10 cellular contexts compared by ENCODE assay signal in the genomic region with DNA sequence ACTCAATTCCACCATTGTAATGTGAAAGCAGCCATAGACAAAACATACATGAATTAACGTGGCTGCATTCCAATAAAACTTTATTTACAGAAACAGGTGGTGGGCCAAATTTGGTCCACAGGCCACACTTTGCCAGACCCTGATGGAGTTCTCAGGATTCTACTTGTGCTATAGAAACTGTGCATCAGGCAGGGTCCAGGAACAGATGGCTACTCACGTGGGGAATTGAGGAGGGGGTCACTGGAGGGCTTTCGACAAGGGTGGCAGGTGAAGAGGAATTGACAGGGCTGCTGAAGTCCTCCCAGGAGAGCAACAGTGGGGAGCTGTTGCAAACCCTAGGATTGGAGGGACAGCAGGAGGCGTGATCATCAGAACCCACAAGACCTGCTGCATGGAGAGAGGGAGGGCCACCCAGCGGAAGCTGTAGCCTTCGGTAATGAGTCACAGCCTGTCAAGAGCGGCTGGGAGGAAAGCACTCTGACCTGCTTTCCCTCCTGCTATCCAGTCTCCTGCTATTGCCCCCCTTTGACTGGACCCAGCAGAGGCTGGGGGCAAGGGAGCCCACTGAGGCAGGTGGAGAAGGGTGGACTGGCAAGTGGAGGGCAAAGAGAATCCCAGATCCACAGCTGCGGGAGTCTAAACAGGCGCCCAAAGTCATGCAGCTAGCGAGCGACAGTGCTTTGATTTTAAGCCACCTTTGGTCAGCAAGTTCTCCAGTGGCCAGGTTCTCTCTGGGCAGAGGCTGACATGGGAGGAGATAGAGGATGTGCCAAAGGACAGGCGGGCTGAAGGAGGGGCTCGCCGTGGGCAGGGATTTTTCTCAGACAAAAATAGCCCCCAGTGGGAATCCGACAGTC.
DNase-seq lines count a peak whose midpoint lies in the region; ATAC-seq, FAIRE-seq and TF ChIP-seq lines count a peak whose summit lies in the region.
"Had no signal": no experiment of that assay in that cellular context is flagged by ENCODE, and none has a peak within 500 bp of the region (broad histone marks: within the 10 kb centered on the region; RNA-seq: fewer than 3 reads in every experiment).

No MANE protein-coding gene starts in this region.

- H3K4me2 ChIP-seq in A549: peak overlapping the region; percentile 44

- WGBS in A549 (ENCODE audit: missing lambda C conversion rate): 36% methylated on average over 15 of the region's 15 CpGs

- POLR2A ChIA-PET in A549 (lab: Yijun Ruan, JAX): no interaction called here

- TF ChIP-seq EP300 in A549 (IDR thresholded peaks at IDR 0.05): no peak

- CTCF ChIA-PET in A549 (lab: Yijun Ruan, JAX): interaction anchor here (1.2 to 3.8 kb wide), 4 partner anchors 11 to 228 kb away, joined by 3 to 27 read pairs (median 4); a partner anchor contains a TSS

- H3K9me3 ChIP-seq in A549: no peaks in the 10 kb centered on the region

- no peak for TF ChIP-seq POLR2A in A549 (IDR thresholded peaks at IDR 0.05; ENCODE audit: low read length)

- TF ChIP-seq CTCF in A549 (IDR thresholded peaks at IDR 0.05) (no peak), HFF-Myc (IDR thresholded peaks at IDR 0.05; ENCODE audit: low read depth, low read length, missing control alignments) (peak; percentile 8)

- no peak for TF ChIP-seq RAD21 in A549 (conservative IDR thresholded peaks at IDR 0.05 in 1 of 2, IDR thresholded peaks at IDR 0.05 in 1 of 2)

- intact Hi-C loops in left cardiac atrium (cut with DNase I): no loop called here

- peak overlapping the region in 1 of 2 experiments; percentile 50; a peak in 2 of 6 replicates for H3K27ac ChIP-seq in A549

- no peak for FAIRE-seq in A549 (lab: Jason Lieb, UNC)
- FAIRE-seq: TTC549 had no signal

- no peak overlapping the region for H3K4me3 ChIP-seq in A549
- no peak overlapping the region for H3K4me3 ChIP-seq in HFF-Myc (replicated peaks; ENCODE audit: low read depth, low read length)

- peak; percentile 88 to 91 for ATAC-seq in A549
- ATAC-seq in left cardiac atrium: peak; percentile 67 to 77
- ATAC-seq in GM18517 (IDR thresholded peaks at IDR 0.05; ENCODE audit: unreplicated experiment): no peak
- no peak for ATAC-seq in GM21360 (IDR thresholded peaks at IDR 0.05; ENCODE audit: unreplicated experiment)
- ATAC-seq: CD8-positive, alpha-beta T cell had no signal

- peak; percentile 45 to 55 for DNase-seq in A549 (ENCODE audit: low read depth in 1 of 2, low spot score in 1 of 2)
- no peak for DNase-seq in HFF-Myc (ENCODE audit: extremely low read depth, low read depth)
- DNase-seq in T1000 (lab: John Stamatoyannopoulos, UW): peak; percentile 31
- DNase-seq in left cardiac atrium: no peak
- DNase-seq in SKM-1 treated with dmso at 0.1 percent for 144 hours (lab: John Stamatoyannopoulos, UW; ENCODE audit: unreplicated experiment): no peak
- DNase-seq in GM19238 (ENCODE audit: insufficient read length, low spot score): no peak
- DNase-seq: CD8-positive, alpha-beta T cell had no signal

- peaks cover 7% of the 10 kb centered on the region; the same call in 1 of the 3 replicates for H3K4me1 ChIP-seq in A549

TF ChIP-seq in A549, 52 proteins besides CTCF, POLR2A, EP300 and RAD21:
- TF ChIP-seq CHD2 (IDR thresholded peaks at IDR 0.05; ENCODE audit: low read length, partially characterized antibody): no peak
- TF ChIP-seq HOXB13 (CRISPR knock-in tag; IDR thresholded peaks at IDR 0.05; ENCODE audit: low read depth): no peak
- no peak for TF ChIP-seq FOSL2 (IDR thresholded peaks at IDR 0.05)
- TF ChIP-seq FOSL2 (CRISPR knock-in tag; IDR thresholded peaks at IDR 0.05): peak; percentile 40; the same call in 1 of the 2 replicates
- TF ChIP-seq CBX8 (IDR thresholded peaks at IDR 0.05): no peak
- TF ChIP-seq SMC3 (IDR thresholded peaks at IDR 0.05): no peak
- no peak for TF ChIP-seq MAFK (IDR thresholded peaks at IDR 0.05; ENCODE audit: partially characterized antibody)
- TF ChIP-seq, protein P1, sequence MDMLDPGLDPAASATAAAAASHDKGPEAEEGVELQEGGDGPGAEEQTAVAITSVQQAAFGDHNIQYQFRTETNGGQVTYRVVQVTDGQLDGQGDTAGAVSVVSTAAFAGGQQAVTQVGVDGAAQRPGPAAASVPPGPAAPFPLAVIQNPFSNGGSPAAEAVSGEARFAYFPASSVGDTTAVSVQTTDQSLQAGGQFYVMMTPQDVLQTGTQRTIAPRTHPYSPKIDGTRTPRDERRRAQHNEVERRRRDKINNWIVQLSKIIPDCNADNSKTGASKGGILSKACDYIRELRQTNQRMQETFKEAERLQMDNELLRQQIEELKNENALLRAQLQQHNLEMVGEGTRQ (IDR thresholded peaks at IDR 0.05): no peak
TF ChIP-seq in A549: peak in this region for 1.

Comparison
In these comparisons a context has a peak if more than half of its experiments do, and no peak if none do; other contexts are left out.
1. ATAC-seq: peak in A549 (2 of 2) and left cardiac atrium (2 of 2); none in GM18517 (single experiment) and GM21360 (single experiment).
2. DNase-seq: peak in A549 (2 of 2) and T1000 (single experiment); none in HFF-Myc (single experiment), left cardiac atrium (single experiment), SKM-1 treated with dmso at 0.1 percent for 144 hours (single experiment) and GM19238 (single experiment).